Comparison of ENCODE assay signal across 8 cellular contexts in the genomic region with DNA sequence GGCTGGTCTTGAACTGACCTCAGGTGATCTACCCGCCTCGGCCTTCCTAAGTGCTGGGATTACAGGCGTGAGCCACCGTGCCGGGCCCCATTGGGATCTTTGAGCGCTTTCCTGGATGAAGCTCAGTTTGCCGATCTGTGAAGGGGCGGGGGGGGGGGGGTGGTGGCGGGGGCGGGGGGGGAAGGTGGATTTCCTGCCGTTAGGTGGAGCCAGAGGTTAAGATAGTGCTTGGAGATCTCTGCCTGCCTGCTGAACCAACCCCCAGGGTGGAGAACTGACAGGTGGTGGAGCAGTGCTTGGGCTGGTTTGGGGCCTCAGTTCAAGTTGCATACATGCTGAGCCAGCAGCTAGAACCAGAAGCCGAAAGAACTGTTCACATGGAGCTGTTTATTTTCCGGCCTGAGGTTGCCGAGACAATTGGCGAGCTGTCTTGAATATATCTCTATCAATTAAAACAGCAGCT. TPM values are rescaled to one million over a fixed set of nuclear protein-coding genes. Genes with fewer than 3 reads are reported as not detected.
DNase-seq lines count a peak whose midpoint lies in the region; ATAC-seq and TF ChIP-seq lines count a peak whose summit lies in the region.

No MANE protein-coding gene starts in this region.

- POLR2A ChIA-PET in CD8-positive, alpha-beta T cell (lab: Charles Lee), result interaction anchor here (0.7 to 3.7 kb wide), 8 partner anchors 9 to 403 kb away, joined by 3 to 17 read pairs (median 4); a partner anchor contains a TSS

- no peaks in the 10 kb centered on the region for H3K27me3 ChIP-seq in CD8-positive, alpha-beta T cell (ENCODE audit: insufficient read depth, low read length)
- no peaks in the 10 kb centered on the region for H3K27me3 ChIP-seq in muscle layer of duodenum (ENCODE audit: low read depth, low read length)

- H3K36me3 Mint-ChIP-seq in CD8-positive, alpha-beta T cell, result peaks cover 2% of the 10 kb centered on the region

- H3K27me3 Mint-ChIP-seq in CD8-positive, alpha-beta T cell (ENCODE audit: low read depth), result peaks cover 1% of the 10 kb centered on the region
- peaks cover 14% of the 10 kb centered on the region for H3K27me3 Mint-ChIP-seq in stimulated activated naive CD8-positive, alpha-beta T cell treated with anti-CD3 and anti-CD28 coated beads, Interleukin-15, amount 100 ng/mL, for 72 hours

- no peaks in the 10 kb centered on the region for H3K9me3 ChIP-seq in CD8-positive, alpha-beta T cell (ENCODE audit: low read length)
- no peaks in the 10 kb centered on the region for H3K9me3 ChIP-seq in muscle layer of duodenum (ENCODE audit: control insufficient read depth in 1 of 2, low read length in 2 of 2)

- peak; percentile 42 to 80 (median 62) for DNase-seq in CD8-positive, alpha-beta T cell
- DNase-seq in HUDEP-2 (lab: John Stamatoyannopoulos, UW; ENCODE audit: unreplicated experiment in 76 of 76) (peak in 70 of 76 experiments; percentile 18 to 87 (median 62)), NOMO-1 treated with dmso at 0.1 percent for 144 hours (lab: John Stamatoyannopoulos, UW; ENCODE audit: unreplicated experiment) (peak; percentile 3), activated T-cell treated with anti-CD3 and anti-CD28 coated beads for 4 hours (peak; percentile 32), epithelial cell of prostate (ENCODE audit: low read depth, low spot score) (peak; percentile 27)
- peak; percentile 72 to 86 for DNase-seq in stimulated activated naive CD8-positive, alpha-beta T cell treated with anti-CD3 and anti-CD28 coated beads, Interleukin-15, amount 100 ng/mL, for 72 hours

- H3K27ac Mint-ChIP-seq in CD8-positive, alpha-beta T cell, result peak overlapping the region; percentile 82
- peak overlapping the region; percentile 86 to 97 for H3K27ac Mint-ChIP-seq in stimulated activated naive CD8-positive, alpha-beta T cell treated with anti-CD3 and anti-CD28 coated beads, Interleukin-15, amount 100 ng/mL, for 72 hours

- H3K27ac ChIP-seq in CD8-positive, alpha-beta T cell (ENCODE audit: low read depth, low read length), result no peak overlapping the region
- no peak overlapping the region for H3K27ac ChIP-seq in epithelial cell of prostate
- H3K27ac ChIP-seq in muscle layer of duodenum (ENCODE audit: low read length), result no peak overlapping the region

- H3K4me3 ChIP-seq in CD8-positive, alpha-beta T cell (ENCODE audit: low read depth, low read length), result peak overlapping the region; percentile 70
- H3K4me3 ChIP-seq in muscle layer of duodenum (ENCODE audit: low read depth in 1 of 2, low read length in 2 of 2), result peak overlapping the region; percentile 12 to 79

- H3K4me1 Mint-ChIP-seq in CD8-positive, alpha-beta T cell (ENCODE audit: low read depth), result peaks cover 31% of the 10 kb centered on the region
- H3K4me1 Mint-ChIP-seq in stimulated activated naive CD8-positive, alpha-beta T cell treated with anti-CD3 and anti-CD28 coated beads, Interleukin-15, amount 100 ng/mL, for 72 hours, result peaks cover 67% of the 10 kb centered on the region

- ATAC-seq in CD8-positive, alpha-beta T cell, result peak; percentile 73
- peak; percentile 85 for ATAC-seq in stimulated activated naive CD8-positive, alpha-beta T cell treated with anti-CD3 and anti-CD28 coated beads, Interleukin-15, amount 100 ng/mL, for 72 hours
- ATAC-seq in HG03354 (IDR thresholded peaks at IDR 0.05; ENCODE audit: poor library complexity, severe bottlenecking, unreplicated experiment), result no peak

- TF ChIP-seq CTCF in CD8-positive, alpha-beta T cell (IDR thresholded peaks at IDR 0.05), result no peak

- peaks cover 12% of the 10 kb centered on the region for H3K4me1 ChIP-seq in CD8-positive, alpha-beta T cell (ENCODE audit: insufficient read depth, low read length)
- H3K4me1 ChIP-seq in muscle layer of duodenum (ENCODE audit: control insufficient read depth in 1 of 2, insufficient read depth in 2 of 2, low read length in 2 of 2), result peaks cover 6 to 26% of the 10 kb centered on the region in 2 donors

- H3K36me3 ChIP-seq in CD8-positive, alpha-beta T cell (ENCODE audit: insufficient read depth, low read length), result no peaks in the 10 kb centered on the region
- H3K36me3 ChIP-seq in muscle layer of duodenum (ENCODE audit: control insufficient read depth in 1 of 2, insufficient read depth in 2 of 2, low read length in 2 of 2), result no peaks in the 10 kb centered on the region

- H3K9me3 Mint-ChIP-seq in CD8-positive, alpha-beta T cell, result no peaks in the 10 kb centered on the region
- H3K9me3 Mint-ChIP-seq in stimulated activated naive CD8-positive, alpha-beta T cell treated with anti-CD3 and anti-CD28 coated beads, Interleukin-15, amount 100 ng/mL, for 72 hours, result no peaks in the 10 kb centered on the region

- CTCF ChIA-PET in CD8-positive, alpha-beta T cell (lab: Charles Lee), result interaction anchor here (0.5 to 10.8 kb wide), 24 partner anchors 10 to 430 kb away, joined by 3 to 203 read pairs (median 5); a partner anchor contains a TSS

- peak overlapping the region; percentile 91 for H3K4me3 Mint-ChIP-seq in CD8-positive, alpha-beta T cell
- peak overlapping the region; percentile 86 to 100 for H3K4me3 Mint-ChIP-seq in stimulated activated naive CD8-positive, alpha-beta T cell treated with anti-CD3 and anti-CD28 coated beads, Interleukin-15, amount 100 ng/mL, for 72 hours

- intact Hi-C loops in CD8-positive, alpha-beta T cell (cut with DNase I, micrococcal nuclease), result loop anchor here (1.0 to 5.0 kb wide), 7 partner anchors 27 to 1693 kb away; a partner anchor contains a TSS

RNA-seq across cellular contexts. Expression of a gene that starts 1.7 kb away (rescaled TPM):
- 1 to 10 TPM; 1.5 to 2.0 TPM for total RNA-seq in CD8-positive, alpha-beta T cell

RNA-seq across cellular contexts. Expression of a gene that starts 17.9 kb away (rescaled TPM):
- 10 to 100 TPM; 15.4 to 17.2 TPM for total RNA-seq in CD8-positive, alpha-beta T cell

Comparison
In these comparisons a context has a peak if more than half of its experiments do, and no peak if none do; other contexts are left out.
1. DNase-seq: peak in every context shown above with its lines; median percentile 79 in stimulated activated naive CD8-positive, alpha-beta T cell treated with anti-CD3 and anti-CD28 coated beads, Interleukin-15, amount 100 ng/mL, for 72 hours; 62 in HUDEP-2; 62 in CD8-positive, alpha-beta T cell; 32 in activated T-cell treated with anti-CD3 and anti-CD28 coated beads for 4 hours; 27 in epithelial cell of prostate; 3 in NOMO-1 treated with dmso at 0.1 percent for 144 hours.